Comparison of ENCODE assay signal across 8 cellular contexts in genomic region chr6:90611543-90611864, GRCh38. TPM values are rescaled to one million over a fixed set of nuclear protein-coding genes. Genes with fewer than 3 reads are reported as not detected.
A peak's percentile ranks its signal among the peaks of the same experiment; 100 is the strongest.
DNase-seq lines count a peak whose midpoint lies in the region; ATAC-seq and TF ChIP-seq lines count a peak whose summit lies in the region.

No MANE protein-coding gene starts in this region.

- peaks cover 37 to 40% of the 10 kb centered on the region in 2 experiments for H3K4me1 Mint-ChIP-seq in H9

- no peaks in the 10 kb centered on the region for H3K36me3 ChIP-seq in WERI-Rb-1

- WGBS in H9 (ENCODE audit: extremely low coverage, insufficient read length, low lambda C conversion rate), result no CpG with 5 or more reads among the region's 7 CpGs
- WGBS in right cardiac atrium, result 33% methylated on average over 7 of the region's 7 CpGs

- peak overlapping the region in 1 of 3 experiments; percentile 68; a peak in 1 of 7 replicates for H3K27ac Mint-ChIP-seq in H9

- no peak overlapping the region for H2BK12ac ChIP-seq in H9 (ENCODE audit: insufficient read length, low read depth, low read length)

- no peak overlapping the region for H3K56ac ChIP-seq in H9 (ENCODE audit: insufficient read length, low read depth, low read length)

- H3K4me3 ChIP-seq in WERI-Rb-1 (ENCODE audit: low read depth, low read length) (peak overlapping the region; percentile 60), right cardiac atrium (ENCODE audit: low read length) (peak overlapping the region; percentile 53), skin epidermis (peak overlapping the region; percentile 28 to 56 (median 38))

- H4K20me1 ChIP-seq in H9 (ENCODE audit: control insufficient read depth, insufficient read depth, insufficient read length), result no peaks in the 10 kb centered on the region

- H2BK120ac ChIP-seq in H9 (ENCODE audit: low read depth, low read length, poor library complexity, severe bottlenecking), result no peak overlapping the region

- no peak overlapping the region for H4K8ac ChIP-seq in H9 (replicated peaks; ENCODE audit: insufficient read length, low read depth, low read length)

- H3K4ac ChIP-seq in H9 (ENCODE audit: low read depth, low read length), result no peak overlapping the region

- no peak overlapping the region for H2BK15ac ChIP-seq in H9 (ENCODE audit: low read depth, low read length)

- no peak overlapping the region; the same call in 1 of the 2 replicates for H3K14ac ChIP-seq in H9 (ENCODE audit: insufficient read depth, low read length)

- H3K79me2 ChIP-seq in H9 (ENCODE audit: insufficient read depth, low read length), result no peaks in the 10 kb centered on the region

- no peaks in the 10 kb centered on the region for H3K4me1 ChIP-seq in H9 (ENCODE audit: insufficient read depth, low read length)
- no peaks in the 10 kb centered on the region for H3K4me1 ChIP-seq in right cardiac atrium (ENCODE audit: control insufficient read depth, insufficient read depth, low read length)

- H4K5ac ChIP-seq in H9 (ENCODE audit: insufficient read length, low read depth, low read length), result no peak overlapping the region

- H3K4me3 Mint-ChIP-seq in H9, result peak overlapping the region; percentile 70 to 84

- H3K27ac ChIP-seq in H9 (ENCODE audit: insufficient read length, low read depth, low read length) (no peak overlapping the region), WERI-Rb-1 (no peak overlapping the region), right cardiac atrium (ENCODE audit: low read length) (no peak overlapping the region), skin epidermis (no peak overlapping the region)

- no peak overlapping the region for H3T11ph ChIP-seq in H9 (ENCODE audit: low read length)

- intact Hi-C loops in right cardiac atrium (cut with DNase I), result no loop called here

- no peak overlapping the region for H3K23ac ChIP-seq in H9 (ENCODE audit: insufficient read length, low read depth, low read length)

- ATAC-seq in right cardiac atrium, result no peak
- no peak for ATAC-seq in HG03565 (IDR thresholded peaks at IDR 0.05; ENCODE audit: unreplicated experiment)

- H2AFZ ChIP-seq in H9 (ENCODE audit: low read length), result no peak overlapping the region

- H2AK5ac ChIP-seq in H9 (ENCODE audit: insufficient read length, low read length), result no peak overlapping the region

- no peaks in the 10 kb centered on the region for H3K79me1 ChIP-seq in H9 (ENCODE audit: insufficient read depth, low read depth, low read length, poor library complexity, severe bottlenecking)

- H3K18ac ChIP-seq in H9 (ENCODE audit: insufficient read length, low read depth, low read length), result peak overlapping the region; percentile 54

- H3K27me3 ChIP-seq in H9 (ENCODE audit: insufficient read depth, low read length), result no peaks in the 10 kb centered on the region
- H3K27me3 ChIP-seq in WERI-Rb-1 (ENCODE audit: insufficient read depth, low read depth, severe bottlenecking), result peaks cover 27% of the 10 kb centered on the region
- peaks cover 4% of the 10 kb centered on the region for H3K27me3 ChIP-seq in right cardiac atrium (ENCODE audit: control insufficient read depth, insufficient read depth)

- H3K9ac ChIP-seq in H9 (ENCODE audit: extremely low read depth, insufficient read length, low read length), result peak overlapping the region; percentile 71

- DNase-seq in H9, result no peak
- DNase-seq in WERI-Rb-1, result no peak
- no peak for DNase-seq in right cardiac atrium
- DNase-seq in NCI-H2107 treated with DMSO at 0.1 percent for 48 hours (lab: John Stamatoyannopoulos, UW; ENCODE audit: unreplicated experiment), result no peak
- no peak for DNase-seq in NOMO-1 treated with DMSO at 0.1 percent for 48 hours (lab: John Stamatoyannopoulos, UW; ENCODE audit: unreplicated experiment)
- no peak for DNase-seq in NCI-H1694 treated with DMSO at 0.1 percent for 48 hours (lab: John Stamatoyannopoulos, UW)

- H3K27me3 Mint-ChIP-seq in H9 (ENCODE audit: low read depth), result peaks cover 14% of the 10 kb centered on the region

- H3K9me3 Mint-ChIP-seq in H9, result no peaks in the 10 kb centered on the region; a peak in 1 of 5 replicates

- no peak overlapping the region for H4K91ac ChIP-seq in H9 (ENCODE audit: insufficient read length, low read depth, low read length)

- H3K36me3 Mint-ChIP-seq in H9 (ENCODE audit: insufficient read depth in 1 of 3, low read depth in 3 of 3), result no peaks in the 10 kb centered on the region; a peak in 1 of 7 replicates

- H3K4me2 ChIP-seq in H9 (ENCODE audit: insufficient read depth, insufficient read length, low read length), result peak overlapping the region; percentile 65

- no peak overlapping the region for H2BK20ac ChIP-seq in H9 (ENCODE audit: low read depth, low read length, poor library complexity, severe bottlenecking)

- H3K9me3 ChIP-seq in H9 (ENCODE audit: control insufficient read depth, low read depth, low read length) (no peaks in the 10 kb centered on the region), WERI-Rb-1 (ENCODE audit: severe bottlenecking) (no peaks in the 10 kb centered on the region), right cardiac atrium (ENCODE audit: control insufficient read depth, low read length) (no peaks in the 10 kb centered on the region)

- TF ChIP-seq CTCF in H9 (conservative IDR thresholded peaks at IDR 0.05), result peak; percentile 43
- TF ChIP-seq CTCF in WERI-Rb-1 (IDR thresholded peaks at IDR 0.05; ENCODE audit: low read depth, low read length), result 0 out of 2 replicates have a peak, but pooled peaks have one; percentile 25

- H2BK5ac ChIP-seq in H9 (ENCODE audit: insufficient read length, low read length), result no peak overlapping the region

- peaks cover 15% of the 10 kb centered on the region for H3K23me2 ChIP-seq in H9 (ENCODE audit: insufficient read length, low read depth, low read length, poor library complexity, severe bottlenecking)

RNA-seq across cellular contexts. Expression of gene MAP3K7, which starts 24.6 kb away (rescaled TPM):
- total RNA-seq in H9 (2021) (29.2 and 31.3 TPM in 2 replicates), right cardiac atrium (10 to 100 TPM; 17.7 to 20.9 (median 20.3) TPM)
- 10.8 TPM for polyA plus RNA-seq in right cardiac atrium
